ENCODE assay signal across 12 cellular contexts in genomic region chr9:125785187-125785840, GRCh38. TPM values are rescaled to one million over a fixed set of nuclear protein-coding genes. Genes with fewer than 3 reads are reported as not detected.
DNase-seq lines count a peak whose midpoint lies in the region; ATAC-seq and TF ChIP-seq lines count a peak whose summit lies in the region.
"Had no signal": no experiment of that assay in that cellular context is flagged by ENCODE, and none has a peak within 500 bp of the region (broad histone marks: within the 10 kb centered on the region; RNA-seq: fewer than 3 reads in every experiment).

No MANE protein-coding gene starts in this region.

- POLR2A ChIA-PET in activated naive CD8-positive, alpha-beta T cell treated with anti-CD3 and anti-CD28 coated beads, Interleukin-2, amount 10 ng/mL, durations not matched to agents 7 days and 5 days (lab: Charles Lee) = no interaction called here
- POLR2A ChIA-PET in naive thymus-derived CD4-positive, alpha-beta T cell (lab: Charles Lee) = no interaction called here

- H3K4me1 ChIP-seq in naive thymus-derived CD4-positive, alpha-beta T cell (ENCODE audit: control insufficient read depth in 2 of 2, insufficient read depth in 2 of 2, low read length in 2 of 2) = no peaks in the 10 kb centered on the region
- H3K4me1 ChIP-seq in subcutaneous abdominal adipose tissue (ENCODE audit: control insufficient read depth in 5 of 5, insufficient read depth in 5 of 5, low read length in 5 of 5) (peaks cover 0 to 16% (median 8%) of the 10 kb centered on the region in 5 donors), sigmoid colon (peaks cover 0 to 24% (median 17%) of the 10 kb centered on the region in 4 donors)

- no peak for TF ChIP-seq CTCF in sigmoid colon (IDR thresholded peaks at IDR 0.05)

- H3K36me3 Mint-ChIP-seq in activated naive CD4-positive, alpha-beta T cell treated with anti-CD3 and anti-CD28 coated beads, Interleukin-2, amount 50 U/mL, for 72 hours = peaks cover 0 to 19% of the 10 kb centered on the region in 2 donors
- peaks cover 16% of the 10 kb centered on the region for H3K36me3 Mint-ChIP-seq in activated naive CD8-positive, alpha-beta T cell treated with anti-CD3 and anti-CD28 coated beads, Interleukin-2, amount 10 ng/mL, durations not matched to agents 7 days and 5 days
- peaks cover 6 to 30% (median 22%) of the 10 kb centered on the region in 5 donors for H3K36me3 Mint-ChIP-seq in naive thymus-derived CD4-positive, alpha-beta T cell

- H3K27ac Mint-ChIP-seq in activated naive CD4-positive, alpha-beta T cell treated with anti-CD3 and anti-CD28 coated beads, Interleukin-2, amount 50 U/mL, for 72 hours = peak overlapping the region; percentile 0 to 85
- peak overlapping the region; percentile 5 for H3K27ac Mint-ChIP-seq in activated naive CD8-positive, alpha-beta T cell treated with anti-CD3 and anti-CD28 coated beads, Interleukin-2, amount 10 ng/mL, durations not matched to agents 7 days and 5 days
- H3K27ac Mint-ChIP-seq in naive thymus-derived CD4-positive, alpha-beta T cell = peak overlapping the region in 5 of 9 donors; percentile 28 to 49 (median 33)

- no peak overlapping the region for H3K4me3 Mint-ChIP-seq in activated naive CD8-positive, alpha-beta T cell treated with anti-CD3 and anti-CD28 coated beads, Interleukin-2, amount 10 ng/mL, durations not matched to agents 7 days and 5 days
- H3K4me3 Mint-ChIP-seq in naive thymus-derived CD4-positive, alpha-beta T cell = peak overlapping the region in 6 of 10 donors; percentile 7 to 61 (median 13)

- peaks cover 0 to 5% of the 10 kb centered on the region in 2 donors for H3K9me3 Mint-ChIP-seq in activated naive CD4-positive, alpha-beta T cell treated with anti-CD3 and anti-CD28 coated beads, Interleukin-2, amount 50 U/mL, for 72 hours
- peaks cover 4% of the 10 kb centered on the region for H3K9me3 Mint-ChIP-seq in activated naive CD8-positive, alpha-beta T cell treated with anti-CD3 and anti-CD28 coated beads, Interleukin-2, amount 10 ng/mL, durations not matched to agents 7 days and 5 days
- peaks cover 0 to 7% (median 0%) of the 10 kb centered on the region in 11 donors for H3K9me3 Mint-ChIP-seq in naive thymus-derived CD4-positive, alpha-beta T cell

- H3K4me1 Mint-ChIP-seq in activated naive CD8-positive, alpha-beta T cell treated with anti-CD3 and anti-CD28 coated beads, Interleukin-2, amount 10 ng/mL, durations not matched to agents 7 days and 5 days = peaks cover 16% of the 10 kb centered on the region
- H3K4me1 Mint-ChIP-seq in naive thymus-derived CD4-positive, alpha-beta T cell = peaks cover 13 to 33% (median 21%) of the 10 kb centered on the region in 7 donors

- H3K9ac ChIP-seq in subcutaneous abdominal adipose tissue (ENCODE audit: low read length in 5 of 5) = no peak overlapping the region

- H3K9me3 ChIP-seq in naive thymus-derived CD4-positive, alpha-beta T cell (ENCODE audit: control insufficient read depth in 2 of 3, low read length in 3 of 3) = no peaks in the 10 kb centered on the region
- H3K9me3 ChIP-seq in subcutaneous abdominal adipose tissue (ENCODE audit: control insufficient read depth in 5 of 5, low read length in 5 of 5) = peaks cover 0 to 2% (median 0%) of the 10 kb centered on the region in 5 donors
- H3K9me3 ChIP-seq in sigmoid colon = no peaks in the 10 kb centered on the region

- no peaks in the 10 kb centered on the region for H3K27me3 Mint-ChIP-seq in activated naive CD8-positive, alpha-beta T cell treated with anti-CD3 and anti-CD28 coated beads, Interleukin-2, amount 10 ng/mL, durations not matched to agents 7 days and 5 days
- H3K27me3 Mint-ChIP-seq in naive thymus-derived CD4-positive, alpha-beta T cell = no peaks in the 10 kb centered on the region

- 62 to 86% methylated on average over 5 of the region's 5 CpGs for WGBS in sigmoid colon, 2 donors

- no peak for TF ChIP-seq POLR2A in sigmoid colon (IDR thresholded peaks at IDR 0.05)

- H3K27me3 ChIP-seq in naive thymus-derived CD4-positive, alpha-beta T cell (ENCODE audit: control insufficient read depth in 2 of 2, insufficient read depth in 2 of 2, low read length in 2 of 2) = no peaks in the 10 kb centered on the region
- no peaks in the 10 kb centered on the region for H3K27me3 ChIP-seq in subcutaneous abdominal adipose tissue (ENCODE audit: control insufficient read depth in 5 of 5, insufficient read depth in 4 of 5, low read length in 5 of 5)
- no peaks in the 10 kb centered on the region for H3K27me3 ChIP-seq in sigmoid colon

- peak in 1 of 2 donors; percentile 10 for DNase-seq in activated naive CD4-positive, alpha-beta T cell treated with anti-CD3 and anti-CD28 coated beads, Interleukin-2, amount 50 U/mL, for 72 hours (ENCODE audit: low spot score in 2 of 2)
- DNase-seq in activated naive CD4-positive, alpha-beta T cell treated with anti-CD3 and anti-CD28 coated beads, Interleukin-2, amount 50 U/mL, for 16 hours = no peak
- DNase-seq in activated naive CD8-positive, alpha-beta T cell treated with anti-CD3 and anti-CD28 coated beads, Interleukin-2, amount 10 ng/mL, durations not matched to agents 7 days and 5 days = no peak
- peak in 1 of 9 donors; percentile 23 for DNase-seq in naive thymus-derived CD4-positive, alpha-beta T cell
- no peak for DNase-seq in central memory CD4-positive, alpha-beta T cell
- no peak for DNase-seq in sigmoid colon
- DNase-seq in AG20443 (ENCODE audit: low spot score) = no peak
- DNase-seq: GF-D8, NCI-H69 had no signal

- intact Hi-C loops in naive thymus-derived CD4-positive, alpha-beta T cell (cut with micrococcal nuclease) = no loop called here
- intact Hi-C loops in sigmoid colon (cut with DNase I) = no loop called here

- ATAC-seq in activated naive CD4-positive, alpha-beta T cell treated with anti-CD3 and anti-CD28 coated beads, Interleukin-2, amount 50 U/mL, for 72 hours = peak; percentile 44 to 66
- peak; percentile 42 for ATAC-seq in activated naive CD8-positive, alpha-beta T cell treated with anti-CD3 and anti-CD28 coated beads, Interleukin-2, amount 10 ng/mL, durations not matched to agents 7 days and 5 days (ENCODE audit: low read depth)
- peak; percentile 6 for ATAC-seq in naive thymus-derived CD4-positive, alpha-beta T cell
- ATAC-seq: HCT116 had no signal

- no peak overlapping the region for H3K4me3 ChIP-seq in naive thymus-derived CD4-positive, alpha-beta T cell (ENCODE audit: low read length)
- H3K4me3 ChIP-seq in subcutaneous abdominal adipose tissue (ENCODE audit: low read depth in 1 of 5, low read length in 5 of 5) = no peak overlapping the region
- H3K4me3 ChIP-seq in sigmoid colon = no peak overlapping the region
- H3K4me3 ChIP-seq: SK-N-MC had no signal

- no peak for TF ChIP-seq EP300 in sigmoid colon (IDR thresholded peaks at IDR 0.05)

- H3K36me3 ChIP-seq in naive thymus-derived CD4-positive, alpha-beta T cell (ENCODE audit: control insufficient read depth in 2 of 3, insufficient read depth in 3 of 3, low read length in 3 of 3) = no peaks in the 10 kb centered on the region
- no peaks in the 10 kb centered on the region for H3K36me3 ChIP-seq in subcutaneous abdominal adipose tissue (ENCODE audit: control insufficient read depth in 5 of 5, insufficient read depth in 5 of 5, low read length in 5 of 5)
- peaks cover 0 to 7% (median 0%) of the 10 kb centered on the region in 4 donors for H3K36me3 ChIP-seq in sigmoid colon

- CTCF ChIA-PET in naive thymus-derived CD4-positive, alpha-beta T cell (lab: Charles Lee) = no interaction called here

- no peak overlapping the region for H3K27ac ChIP-seq in naive thymus-derived CD4-positive, alpha-beta T cell (ENCODE audit: low read depth, low read length)
- H3K27ac ChIP-seq in subcutaneous abdominal adipose tissue (ENCODE audit: low read depth, low read length) (peak overlapping the region; percentile 43), sigmoid colon (peak overlapping the region in 2 of 4 donors; percentile 29 to 34)
- H3K27ac ChIP-seq: SK-N-MC had no signal

RNA-seq across cellular contexts. Expression of gene PBX3, which starts 38.1 kb away (rescaled TPM):
- total RNA-seq in activated naive CD4-positive, alpha-beta T cell treated with anti-CD3 and anti-CD28 coated beads, Interleukin-2, amount 50 U/mL, for 72 hours = 10 to 100 TPM; 16.9 to 17.6 TPM
- 10 to 100 TPM; 24.3 to 28.0 TPM for total RNA-seq in activated naive CD8-positive, alpha-beta T cell treated with anti-CD3 and anti-CD28 coated beads, Interleukin-2, amount 10 ng/mL, durations not matched to agents 7 days and 5 days
- 10 to 100 TPM; 15.6 to 38.1 (median 22.0) TPM for total RNA-seq in naive thymus-derived CD4-positive, alpha-beta T cell
- polyA plus RNA-seq in naive thymus-derived CD4-positive, alpha-beta T cell = 1 to 10 TPM; 3.6 to 6.1 TPM
- total RNA-seq in sigmoid colon = 100 to 1,000 TPM in 1 of 4 donors, 10 to 100 TPM in 3; 90.6 to 159 (median 93.1) TPM
- polyA plus RNA-seq in sigmoid colon = 10 to 100 TPM in 2 of 3 donors, 1 to 10 TPM in 1; 2.8 to 15.0 (median 10.8) TPM
